Comparison of ENCODE assay signal across 1 cellular context in the genomic region with DNA sequence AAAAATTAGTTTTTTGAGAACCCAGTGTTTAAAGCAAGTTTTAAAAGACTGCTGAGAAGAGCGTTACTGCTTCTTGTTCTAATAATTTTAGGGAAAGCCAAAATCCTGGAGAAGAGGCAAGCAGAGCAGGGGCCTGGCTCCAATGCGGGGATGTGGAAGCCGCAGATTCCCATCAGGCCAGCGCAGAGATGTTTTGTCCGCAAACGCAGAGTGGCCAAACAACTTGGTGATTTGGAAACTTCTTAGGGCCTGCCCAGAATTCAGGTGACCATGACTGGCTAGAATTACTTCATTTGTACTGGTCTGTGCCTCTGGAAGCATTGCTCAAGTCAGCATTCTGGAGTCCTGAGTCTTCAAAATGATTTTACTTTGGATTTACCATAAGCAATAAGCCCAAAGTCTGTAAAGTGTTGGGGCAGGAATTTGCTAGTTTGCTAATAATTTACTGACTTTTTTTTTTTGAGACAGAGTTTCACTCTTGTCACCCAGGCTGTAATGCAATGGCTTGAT.
TF ChIP-seq lines count a peak whose summit lies in the region.

No MANE protein-coding gene starts in this region.

TF ChIP-seq in HCT116, 20 proteins besides CTCF, POLR2A, EP300 and RAD21:
- TF ChIP-seq SIN3A (IDR thresholded peaks at IDR 0.05; ENCODE audit: low read depth): no peak
- no peak for TF ChIP-seq CBX3 (IDR thresholded peaks at IDR 0.05; ENCODE audit: low read depth)
- no peak for TF ChIP-seq CEBPB (IDR thresholded peaks at IDR 0.05; ENCODE audit: low read depth)
- TF ChIP-seq, protein P1, sequence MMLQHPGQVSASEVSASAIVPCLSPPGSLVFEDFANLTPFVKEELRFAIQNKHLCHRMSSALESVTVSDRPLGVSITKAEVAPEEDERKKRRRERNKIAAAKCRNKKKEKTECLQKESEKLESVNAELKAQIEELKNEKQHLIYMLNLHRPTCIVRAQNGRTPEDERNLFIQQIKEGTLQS (IDR thresholded peaks at IDR 0.05): no peak
- no peak for TF ChIP-seq JUND (IDR thresholded peaks at IDR 0.05)
- TF ChIP-seq FOSL1 (IDR thresholded peaks at IDR 0.05; ENCODE audit: low read depth): no peak
- no peak for TF ChIP-seq POLR2AphosphoS5 (IDR thresholded peaks at IDR 0.05; ENCODE audit: low read depth, low read length)
- TF ChIP-seq ELF1 (IDR thresholded peaks at IDR 0.05; ENCODE audit: borderline replicate concordance, low read depth): no peak
- TF ChIP-seq EZH2 (IDR thresholded peaks at IDR 0.05): no peak
- TF ChIP-seq SP1 (IDR thresholded peaks at IDR 0.05; ENCODE audit: low read depth): no peak
- no peak for TF ChIP-seq YY1 (IDR thresholded peaks at IDR 0.05; ENCODE audit: extremely low read depth, insufficient replicate concordance, low read depth, low read length)
- TF ChIP-seq, protein P2, sequence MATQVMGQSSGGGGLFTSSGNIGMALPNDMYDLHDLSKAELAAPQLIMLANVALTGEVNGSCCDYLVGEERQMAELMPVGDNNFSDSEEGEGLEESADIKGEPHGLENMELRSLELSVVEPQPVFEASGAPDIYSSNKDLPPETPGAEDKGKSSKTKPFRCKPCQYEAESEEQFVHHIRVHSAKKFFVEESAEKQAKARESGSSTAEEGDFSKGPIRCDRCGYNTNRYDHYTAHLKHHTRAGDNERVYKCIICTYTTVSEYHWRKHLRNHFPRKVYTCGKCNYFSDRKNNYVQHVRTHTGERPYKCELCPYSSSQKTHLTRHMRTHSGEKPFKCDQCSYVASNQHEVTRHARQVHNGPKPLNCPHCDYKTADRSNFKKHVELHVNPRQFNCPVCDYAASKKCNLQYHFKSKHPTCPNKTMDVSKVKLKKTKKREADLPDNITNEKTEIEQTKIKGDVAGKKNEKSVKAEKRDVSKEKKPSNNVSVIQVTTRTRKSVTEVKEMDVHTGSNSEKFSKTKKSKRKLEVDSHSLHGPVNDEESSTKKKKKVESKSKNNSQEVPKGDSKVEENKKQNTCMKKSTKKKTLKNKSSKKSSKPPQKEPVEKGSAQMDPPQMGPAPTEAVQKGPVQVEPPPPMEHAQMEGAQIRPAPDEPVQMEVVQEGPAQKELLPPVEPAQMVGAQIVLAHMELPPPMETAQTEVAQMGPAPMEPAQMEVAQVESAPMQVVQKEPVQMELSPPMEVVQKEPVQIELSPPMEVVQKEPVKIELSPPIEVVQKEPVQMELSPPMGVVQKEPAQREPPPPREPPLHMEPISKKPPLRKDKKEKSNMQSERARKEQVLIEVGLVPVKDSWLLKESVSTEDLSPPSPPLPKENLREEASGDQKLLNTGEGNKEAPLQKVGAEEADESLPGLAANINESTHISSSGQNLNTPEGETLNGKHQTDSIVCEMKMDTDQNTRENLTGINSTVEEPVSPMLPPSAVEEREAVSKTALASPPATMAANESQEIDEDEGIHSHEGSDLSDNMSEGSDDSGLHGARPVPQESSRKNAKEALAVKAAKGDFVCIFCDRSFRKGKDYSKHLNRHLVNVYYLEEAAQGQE (IDR thresholded peaks at IDR 0.05; ENCODE audit: low read depth): no peak
- TF ChIP-seq, protein P3, sequence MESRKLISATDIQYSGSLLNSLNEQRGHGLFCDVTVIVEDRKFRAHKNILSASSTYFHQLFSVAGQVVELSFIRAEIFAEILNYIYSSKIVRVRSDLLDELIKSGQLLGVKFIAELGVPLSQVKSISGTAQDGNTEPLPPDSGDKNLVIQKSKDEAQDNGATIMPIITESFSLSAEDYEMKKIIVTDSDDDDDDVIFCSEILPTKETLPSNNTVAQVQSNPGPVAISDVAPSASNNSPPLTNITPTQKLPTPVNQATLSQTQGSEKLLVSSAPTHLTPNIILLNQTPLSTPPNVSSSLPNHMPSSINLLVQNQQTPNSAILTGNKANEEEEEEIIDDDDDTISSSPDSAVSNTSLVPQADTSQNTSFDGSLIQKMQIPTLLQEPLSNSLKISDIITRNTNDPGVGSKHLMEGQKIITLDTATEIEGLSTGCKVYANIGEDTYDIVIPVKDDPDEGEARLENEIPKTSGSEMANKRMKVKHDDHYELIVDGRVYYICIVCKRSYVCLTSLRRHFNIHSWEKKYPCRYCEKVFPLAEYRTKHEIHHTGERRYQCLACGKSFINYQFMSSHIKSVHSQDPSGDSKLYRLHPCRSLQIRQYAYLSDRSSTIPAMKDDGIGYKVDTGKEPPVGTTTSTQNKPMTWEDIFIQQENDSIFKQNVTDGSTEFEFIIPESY (IDR thresholded peaks at IDR 0.05; ENCODE audit: extremely low read depth, insufficient replicate concordance, low read length): no peak
- TF ChIP-seq ZFX (IDR thresholded peaks at IDR 0.05): no peak
- TF ChIP-seq SRF (IDR thresholded peaks at IDR 0.05; ENCODE audit: low read depth): no peak
- TF ChIP-seq, protein P4, sequence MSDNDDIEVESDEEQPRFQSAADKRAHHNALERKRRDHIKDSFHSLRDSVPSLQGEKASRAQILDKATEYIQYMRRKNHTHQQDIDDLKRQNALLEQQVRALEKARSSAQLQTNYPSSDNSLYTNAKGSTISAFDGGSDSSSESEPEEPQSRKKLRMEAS (IDR thresholded peaks at IDR 0.05): no peak
- TF ChIP-seq EZH2phosphoT487 (IDR thresholded peaks at IDR 0.05; ENCODE audit: borderline replicate concordance): no peak
- no peak for TF ChIP-seq ZNF274 (IDR thresholded peaks at IDR 0.05; ENCODE audit: low read depth, low read length)
- no peak for TF ChIP-seq TCF7L2 (IDR thresholded peaks at IDR 0.05; ENCODE audit: borderline replicate concordance, extremely low read depth, insufficient read depth, insufficient read length)
- no peak for TF ChIP-seq EGR1 (IDR thresholded peaks at IDR 0.05; ENCODE audit: low read depth)
